In genomic region chr1:45246359-45246758, GRCh38 we compare ENCODE assay signal across 9 cellular contexts. TPM values are rescaled to one million over a fixed set of nuclear protein-coding genes. Genes with fewer than 3 reads are reported as not detected.
DNase-seq lines count a peak whose midpoint lies in the region; TF ChIP-seq lines count a peak whose summit lies in the region.
"Not testable (repeated sequence)": the region's sequence is repeated elsewhere in the genome, so short reads cannot be mapped to it uniquely, and the experiment has no call there.
"Had no signal": no experiment of that assay in that cellular context is flagged by ENCODE, and none has a peak within 500 bp of the region (broad histone marks: within the 10 kb centered on the region; RNA-seq: fewer than 3 reads in every experiment).

No MANE protein-coding gene starts in this region.

- not testable (repeated sequence) for H3K27me3 Mint-ChIP-seq in CD4-positive, alpha-beta memory T cell; osteocyte (ENCODE audit: unreplicated experiment)
- peaks cover 14% of the 10 kb centered on the region for H3K27me3 Mint-ChIP-seq in MCF 10A (ENCODE audit: insufficient read depth, unreplicated experiment)

- DNase-seq in CD4-positive, alpha-beta memory T cell; SJSA1 (ENCODE audit: low read depth in 1 of 2, low spot score in 2 of 2); MCF 10A (ENCODE audit: unreplicated experiment); osteocyte (ENCODE audit: extremely low spot score, unreplicated experiment): not testable (repeated sequence)
- peak; percentile 2 for DNase-seq in activated T-cell treated with anti-CD3 and anti-CD28 coated beads for 24 hours (ENCODE audit: low read depth)
- DNase-seq in activated naive CD4-positive, alpha-beta T cell treated with anti-CD3 and anti-CD28 coated beads, Interleukin-2, amount 50 U/mL, for 16 hours, result peak; percentile 15
- peak; percentile 4 for DNase-seq in fibroblast of mammary gland (ENCODE audit: low read depth)

- H3K4me1 ChIP-seq in CD4-positive, alpha-beta memory T cell (ENCODE audit: insufficient read depth, low read length); urinary bladder (ENCODE audit: insufficient read depth): not testable (repeated sequence)
- peaks cover 12% of the 10 kb centered on the region for H3K4me1 ChIP-seq in SJSA1 (replicated peaks)

- H3K27me3 ChIP-seq in CD4-positive, alpha-beta memory T cell (ENCODE audit: insufficient read depth, low read length); SJSA1 (replicated peaks): not testable (repeated sequence)

- not testable (repeated sequence) for H3K9me3 ChIP-seq in CD4-positive, alpha-beta memory T cell (ENCODE audit: control insufficient read depth in 1 of 2, low read length in 2 of 2); SJSA1 (replicated peaks)

- H3K27ac Mint-ChIP-seq in CD4-positive, alpha-beta memory T cell, result peak overlapping the region; percentile 2 to 95 (median 52)
- H3K27ac Mint-ChIP-seq in MCF 10A (ENCODE audit: low read depth, unreplicated experiment), result peak overlapping the region; percentile 57
- peak overlapping the region; percentile 49 for H3K27ac Mint-ChIP-seq in osteocyte (ENCODE audit: unreplicated experiment)

- CTCF ChIA-PET in CD4-positive, alpha-beta memory T cell (lab: Charles Lee; ENCODE audit: partially characterized antibody); MCF 10A (lab: Yijun Ruan, JAX): not testable (repeated sequence)

- peaks cover 6 to 13% (median 9%) of the 10 kb centered on the region in 4 donors for H3K4me1 Mint-ChIP-seq in CD4-positive, alpha-beta memory T cell
- not testable (repeated sequence) for H3K4me1 Mint-ChIP-seq in MCF 10A (ENCODE audit: insufficient read depth, unreplicated experiment); osteocyte (ENCODE audit: unreplicated experiment)

- H3K36me3 Mint-ChIP-seq in CD4-positive, alpha-beta memory T cell; MCF 10A (ENCODE audit: insufficient read depth, unreplicated experiment); osteocyte (ENCODE audit: unreplicated experiment): not testable (repeated sequence)

- not testable (repeated sequence) for H3K27ac ChIP-seq in CD4-positive, alpha-beta memory T cell (ENCODE audit: low read depth, low read length)
- H3K27ac ChIP-seq in SJSA1 (peak overlapping the region; percentile 44; the same call in 1 of the 2 replicates), urinary bladder (ENCODE audit: low read depth) (peak overlapping the region; percentile 18)

- peak overlapping the region in 3 of 8 donors; percentile 3 to 50 (median 28) for H3K4me3 Mint-ChIP-seq in CD4-positive, alpha-beta memory T cell
- H3K4me3 Mint-ChIP-seq in MCF 10A (ENCODE audit: unreplicated experiment); osteocyte (ENCODE audit: unreplicated experiment): not testable (repeated sequence)

- POLR2A ChIA-PET in CD4-positive, alpha-beta memory T cell (lab: Charles Lee; ENCODE audit: partially characterized antibody); MCF 10A (lab: Yijun Ruan, JAX): not testable (repeated sequence)

- intact Hi-C loops in CD4-positive, alpha-beta memory T cell (cut with micrococcal nuclease); MCF 10A (cut with micrococcal nuclease): not testable (repeated sequence)

- WGBS in urinary bladder, result 54% methylated on average over 3 of the region's 3 CpGs

- H3K9me3 Mint-ChIP-seq in CD4-positive, alpha-beta memory T cell, result peaks cover 3 to 14% (median 8%) of the 10 kb centered on the region in 8 donors
- H3K9me3 Mint-ChIP-seq in MCF 10A (ENCODE audit: unreplicated experiment) (peaks cover 22% of the 10 kb centered on the region), osteocyte (ENCODE audit: unreplicated experiment) (peaks cover 17% of the 10 kb centered on the region)

- not testable (repeated sequence) for H3K36me3 ChIP-seq in CD4-positive, alpha-beta memory T cell (ENCODE audit: insufficient read depth, low read length); SJSA1; urinary bladder (ENCODE audit: insufficient read depth)

- not testable (repeated sequence) for BruUV-seq in MCF 10A (replicated peaks; lab: Mats Ljungman, UMichigan)

- H3K4me3 ChIP-seq in CD4-positive, alpha-beta memory T cell (ENCODE audit: low read length in 2 of 2); SJSA1; fibroblast of mammary gland (ENCODE audit: control insufficient read depth, low read depth, low read length); urinary bladder (ENCODE audit: low read depth, low read length): not testable (repeated sequence)

- TF ChIP-seq CTCF in MCF 10A (IDR thresholded peaks at IDR 0.05; ENCODE audit: unreplicated experiment); fibroblast of mammary gland (conservative IDR thresholded peaks at IDR 0.05; ENCODE audit: control insufficient read depth, insufficient read depth, low read depth, low read length); osteocyte (IDR thresholded peaks at IDR 0.05): not testable (repeated sequence)

RNA-seq across cellular contexts. Expression of gene ZSWIM5, which starts 40.0 kb away (rescaled TPM):
- 1 to 10 TPM; 3.4 to 3.7 TPM for total RNA-seq in CD4-positive, alpha-beta memory T cell
- polyA plus RNA-seq in CD4-positive, alpha-beta memory T cell, result under 1 TPM; 0.09 to 0.69 TPM
- total RNA-seq in SJSA1 (2014; rRNA removed; shearing (Covaris generic)), result 0.03 TPM in 1 of 2 replicates, not detected in the other
- total RNA-seq in MCF 10A (2022), result 0.14 and 0.32 TPM in 2 replicates
- 0.57 and 0.73 TPM in 2 replicates for total RNA-seq in osteocyte
- 2.4 TPM for total RNA-seq in urinary bladder
- 3.6 TPM for polyA plus RNA-seq in urinary bladder
- total RNA-seq: RPMI7951 had no signal
